In the genomic region with DNA sequence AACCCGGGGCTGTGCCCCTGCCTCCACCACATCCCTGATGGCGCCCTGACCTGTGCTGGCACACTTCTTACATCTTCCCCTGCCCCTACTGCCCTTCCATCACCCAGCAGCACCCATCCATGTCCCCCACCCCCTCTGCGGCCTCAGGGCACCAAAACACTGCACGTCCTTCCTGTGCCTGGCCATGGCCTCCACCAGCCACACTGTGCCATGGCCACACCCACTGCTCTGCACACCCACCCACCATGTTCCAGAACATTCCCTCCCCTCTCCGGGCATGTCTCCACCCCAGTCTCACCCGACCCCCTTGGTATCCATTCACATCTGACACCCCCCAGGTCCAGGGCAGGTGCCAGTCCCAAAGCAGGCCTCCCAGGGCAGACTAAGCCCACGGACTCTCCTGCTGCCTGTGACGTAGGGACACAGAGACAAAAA, we compare ENCODE assay signal across 1 cellular context.
TF ChIP-seq lines count a peak whose summit lies in the region.

No MANE protein-coding gene starts in this region.

TF ChIP-seq in HEK293, 187 proteins besides CTCF, POLR2A, EP300 and RAD21 (continued from another document):
- TF ChIP-seq, protein P1, sequence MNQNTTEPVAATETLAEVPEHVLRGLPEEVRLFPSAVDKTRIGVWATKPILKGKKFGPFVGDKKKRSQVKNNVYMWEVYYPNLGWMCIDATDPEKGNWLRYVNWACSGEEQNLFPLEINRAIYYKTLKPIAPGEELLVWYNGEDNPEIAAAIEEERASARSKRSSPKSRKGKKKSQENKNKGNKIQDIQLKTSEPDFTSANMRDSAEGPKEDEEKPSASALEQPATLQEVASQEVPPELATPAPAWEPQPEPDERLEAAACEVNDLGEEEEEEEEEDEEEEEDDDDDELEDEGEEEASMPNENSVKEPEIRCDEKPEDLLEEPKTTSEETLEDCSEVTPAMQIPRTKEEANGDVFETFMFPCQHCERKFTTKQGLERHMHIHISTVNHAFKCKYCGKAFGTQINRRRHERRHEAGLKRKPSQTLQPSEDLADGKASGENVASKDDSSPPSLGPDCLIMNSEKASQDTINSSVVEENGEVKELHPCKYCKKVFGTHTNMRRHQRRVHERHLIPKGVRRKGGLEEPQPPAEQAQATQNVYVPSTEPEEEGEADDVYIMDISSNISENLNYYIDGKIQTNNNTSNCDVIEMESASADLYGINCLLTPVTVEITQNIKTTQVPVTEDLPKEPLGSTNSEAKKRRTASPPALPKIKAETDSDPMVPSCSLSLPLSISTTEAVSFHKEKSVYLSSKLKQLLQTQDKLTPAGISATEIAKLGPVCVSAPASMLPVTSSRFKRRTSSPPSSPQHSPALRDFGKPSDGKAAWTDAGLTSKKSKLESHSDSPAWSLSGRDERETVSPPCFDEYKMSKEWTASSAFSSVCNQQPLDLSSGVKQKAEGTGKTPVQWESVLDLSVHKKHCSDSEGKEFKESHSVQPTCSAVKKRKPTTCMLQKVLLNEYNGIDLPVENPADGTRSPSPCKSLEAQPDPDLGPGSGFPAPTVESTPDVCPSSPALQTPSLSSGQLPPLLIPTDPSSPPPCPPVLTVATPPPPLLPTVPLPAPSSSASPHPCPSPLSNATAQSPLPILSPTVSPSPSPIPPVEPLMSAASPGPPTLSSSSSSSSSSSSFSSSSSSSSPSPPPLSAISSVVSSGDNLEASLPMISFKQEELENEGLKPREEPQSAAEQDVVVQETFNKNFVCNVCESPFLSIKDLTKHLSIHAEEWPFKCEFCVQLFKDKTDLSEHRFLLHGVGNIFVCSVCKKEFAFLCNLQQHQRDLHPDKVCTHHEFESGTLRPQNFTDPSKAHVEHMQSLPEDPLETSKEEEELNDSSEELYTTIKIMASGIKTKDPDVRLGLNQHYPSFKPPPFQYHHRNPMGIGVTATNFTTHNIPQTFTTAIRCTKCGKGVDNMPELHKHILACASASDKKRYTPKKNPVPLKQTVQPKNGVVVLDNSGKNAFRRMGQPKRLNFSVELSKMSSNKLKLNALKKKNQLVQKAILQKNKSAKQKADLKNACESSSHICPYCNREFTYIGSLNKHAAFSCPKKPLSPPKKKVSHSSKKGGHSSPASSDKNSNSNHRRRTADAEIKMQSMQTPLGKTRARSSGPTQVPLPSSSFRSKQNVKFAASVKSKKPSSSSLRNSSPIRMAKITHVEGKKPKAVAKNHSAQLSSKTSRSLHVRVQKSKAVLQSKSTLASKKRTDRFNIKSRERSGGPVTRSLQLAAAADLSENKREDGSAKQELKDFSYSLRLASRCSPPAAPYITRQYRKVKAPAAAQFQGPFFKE (tag by site-specific recombination; IDR thresholded peaks at IDR 0.05; ENCODE audit: borderline replicate concordance) = no peak
- TF ChIP-seq KLF1 (tag by site-specific recombination; IDR thresholded peaks at IDR 0.05) (0 out of 2 replicates have a peak, but pooled peaks have one; percentile 20), ZBTB48 (tag by site-specific recombination; IDR thresholded peaks at IDR 0.05) (no peak)
